Comparison of ENCODE assay signal across 8 cellular contexts in the genomic region with DNA sequence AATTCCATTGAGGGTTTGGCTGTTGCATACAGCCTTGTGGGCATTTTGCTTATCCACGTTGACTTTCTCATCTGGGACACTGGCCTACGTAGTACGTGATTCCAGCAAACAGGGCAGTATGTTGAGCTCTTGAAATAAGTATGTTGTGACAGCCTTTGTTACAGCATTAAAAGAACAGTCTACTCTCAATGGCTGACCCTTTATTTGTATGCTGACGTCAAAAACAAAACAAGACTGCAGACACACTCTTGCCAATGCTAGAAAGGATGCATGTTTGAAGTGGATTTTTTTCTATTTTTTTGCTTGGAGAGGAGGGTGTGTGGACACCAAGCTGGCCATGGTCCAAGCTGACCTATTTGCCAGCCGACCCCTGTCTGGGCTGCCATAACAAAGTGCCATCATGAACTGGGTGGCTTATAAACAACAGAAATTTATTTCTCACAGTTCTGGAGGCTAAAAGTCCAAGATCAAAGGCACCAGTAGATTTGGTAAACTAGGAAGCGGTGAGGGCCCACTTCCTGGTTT. TPM values are rescaled to one million over a fixed set of nuclear protein-coding genes. Genes with fewer than 3 reads are reported as not detected.
DNase-seq lines count a peak whose midpoint lies in the region; ATAC-seq and TF ChIP-seq lines count a peak whose summit lies in the region.

No MANE protein-coding gene starts in this region.

- peak overlapping the region; percentile 86 for H3K4me3 Mint-ChIP-seq in endothelial cell (ENCODE audit: unreplicated experiment)

- H3K4me1 Mint-ChIP-seq in endothelial cell (ENCODE audit: unreplicated experiment) = peaks cover 27% of the 10 kb centered on the region

- H3K4me3 ChIP-seq in GM12864 (ENCODE audit: low read depth, low read length) (peak overlapping the region; percentile 82; the same call in 1 of the 2 replicates), RWPE2 (ENCODE audit: severe bottlenecking) (peak overlapping the region; percentile 78), rectal smooth muscle tissue (ENCODE audit: low read length) (peak overlapping the region; percentile 76), left lung (peak overlapping the region in 1 of 2 donors; percentile 95), WERI-Rb-1 (ENCODE audit: low read depth, low read length) (no peak overlapping the region)

- H3K9me3 Mint-ChIP-seq in endothelial cell (ENCODE audit: unreplicated experiment) = no peaks in the 10 kb centered on the region

- peak overlapping the region; percentile 31 for H3K27ac Mint-ChIP-seq in endothelial cell (ENCODE audit: unreplicated experiment)

- H3K36me3 ChIP-seq in RWPE2 (ENCODE audit: low read depth) (peaks cover 31% of the 10 kb centered on the region), rectal smooth muscle tissue (ENCODE audit: control insufficient read depth, insufficient read depth, low read length) (peaks cover 14% of the 10 kb centered on the region), left lung (peaks cover 0 to 25% of the 10 kb centered on the region in 2 donors), WERI-Rb-1 (peaks cover 8% of the 10 kb centered on the region)

- H3K4me1 ChIP-seq in RWPE2 (ENCODE audit: insufficient read depth, poor library complexity, severe bottlenecking) (no peaks in the 10 kb centered on the region), rectal smooth muscle tissue (ENCODE audit: control insufficient read depth, insufficient read depth, low read length) (peaks cover 3% of the 10 kb centered on the region), left lung (peaks cover 7 to 14% of the 10 kb centered on the region in 2 donors)

- H3K27me3 Mint-ChIP-seq in endothelial cell (ENCODE audit: unreplicated experiment) = peaks cover 3% of the 10 kb centered on the region

- no peaks in the 10 kb centered on the region for H3K9me3 ChIP-seq in RWPE2 (ENCODE audit: severe bottlenecking)
- no peaks in the 10 kb centered on the region for H3K9me3 ChIP-seq in left lung
- H3K9me3 ChIP-seq in WERI-Rb-1 (ENCODE audit: severe bottlenecking) = no peaks in the 10 kb centered on the region

- peaks cover 21% of the 10 kb centered on the region for H3K36me3 Mint-ChIP-seq in endothelial cell (ENCODE audit: low read depth, unreplicated experiment)

- no peak for TF ChIP-seq POLR2A in erythroblast (IDR thresholded peaks at IDR 0.05; ENCODE audit: low read length)

- no peak overlapping the region for H3K9ac ChIP-seq in rectal smooth muscle tissue (ENCODE audit: low read length)

- H3K27ac ChIP-seq in RWPE2 (ENCODE audit: poor library complexity, severe bottlenecking) = no peak overlapping the region
- H3K27ac ChIP-seq in rectal smooth muscle tissue (ENCODE audit: low read depth, low read length) = no peak overlapping the region
- H3K27ac ChIP-seq in left lung = peak overlapping the region in 1 of 2 donors; percentile 77
- H3K27ac ChIP-seq in WERI-Rb-1 = no peak overlapping the region

- DNase-seq in GM12864 (ENCODE audit: low read depth) (no peak), RWPE2 (ENCODE audit: low spot score) (no peak), endothelial cell (ENCODE audit: low spot score) (no peak), left lung (no peak), WERI-Rb-1 (no peak), erythroblast (lab: John Stamatoyannopoulos, UW) (no peak)

- intact Hi-C loops in left lung (cut with DNase I) = no loop called here

- H3K27me3 ChIP-seq in RWPE2 (ENCODE audit: insufficient read depth, poor library complexity, severe bottlenecking) (no peaks in the 10 kb centered on the region), rectal smooth muscle tissue (ENCODE audit: control insufficient read depth, insufficient read depth, low read length) (no peaks in the 10 kb centered on the region), left lung (peaks cover 0 to 5% of the 10 kb centered on the region in 2 donors), WERI-Rb-1 (ENCODE audit: insufficient read depth, low read depth, severe bottlenecking) (no peaks in the 10 kb centered on the region)

- ATAC-seq in RWPE2 (ENCODE audit: low read depth) (no peak), left lung (no peak), HG03175 (IDR thresholded peaks at IDR 0.05; ENCODE audit: unreplicated experiment) (no peak)

- TF ChIP-seq CTCF in GM12864 (IDR thresholded peaks at IDR 0.05; ENCODE audit: low read depth, low read length, missing control alignments) = no peak
- TF ChIP-seq CTCF in RWPE2 (IDR thresholded peaks at IDR 0.05; ENCODE audit: poor library complexity, severe bottlenecking) = no peak
- TF ChIP-seq CTCF in endothelial cell (IDR thresholded peaks at IDR 0.05; ENCODE audit: unreplicated experiment) = no peak
- no peak for TF ChIP-seq CTCF in left lung (IDR thresholded peaks at IDR 0.05)
- TF ChIP-seq CTCF in WERI-Rb-1 (IDR thresholded peaks at IDR 0.05; ENCODE audit: low read depth, low read length) = no peak

RNA-seq across cellular contexts. Expression of gene SNHG17, which starts 10.8 kb away (rescaled TPM):
- 18.0 TPM for total RNA-seq in endothelial cell (ENCODE audit: unreplicated experiment)
- total RNA-seq in left lung = 10 to 100 TPM; 12.1 to 28.1 TPM

RNA-seq across cellular contexts. Expression of gene RALGAPB, which starts 26.7 kb away (rescaled TPM):
- total RNA-seq in endothelial cell (ENCODE audit: unreplicated experiment) (46.0 TPM), left lung (10 to 100 TPM; 29.6 to 36.8 TPM)
